In the genomic region with DNA sequence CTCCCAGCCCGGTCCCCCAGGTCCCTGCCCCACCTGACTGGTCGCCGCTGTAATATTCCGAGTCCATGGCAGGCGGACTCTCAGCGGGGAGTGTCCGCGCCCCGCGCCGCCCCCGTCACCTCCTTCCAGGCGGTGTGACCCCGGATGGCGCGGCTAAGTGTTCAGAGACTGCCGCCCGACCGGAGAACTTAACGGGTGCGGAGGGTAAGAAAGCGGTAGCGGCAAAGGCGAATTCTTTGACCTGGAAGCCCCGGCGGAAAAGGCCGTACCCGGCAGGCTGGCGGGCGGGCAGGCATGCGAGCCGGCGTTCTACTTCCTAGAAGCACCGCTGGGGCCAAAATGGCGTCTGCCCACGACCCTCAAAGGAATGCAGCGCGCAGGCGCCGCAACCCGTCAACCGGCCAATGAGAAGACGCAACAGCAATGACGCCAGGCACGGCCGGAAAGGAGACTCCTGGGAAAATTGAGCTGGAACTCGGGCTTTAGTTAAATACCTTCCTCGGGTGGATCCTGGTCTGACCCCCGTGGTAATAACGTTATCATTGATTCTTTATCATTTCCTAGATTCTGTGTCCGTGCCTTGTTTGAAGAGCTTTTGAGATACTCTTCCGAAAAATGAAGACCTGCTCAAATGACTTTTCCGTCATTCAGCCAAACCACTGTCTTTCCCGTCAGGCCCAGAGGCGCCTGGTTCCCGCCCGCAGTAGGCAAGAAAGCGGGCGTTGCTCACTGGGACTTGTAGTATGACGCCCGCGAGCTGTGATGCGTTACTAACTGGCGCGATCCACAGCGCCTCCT, we compare ENCODE assay signal across 8 cellular contexts. TPM values are rescaled to one million over a fixed set of nuclear protein-coding genes. Genes with fewer than 3 reads are reported as not detected.
A peak's percentile ranks its signal among the peaks of the same experiment; 100 is the strongest.
DNase-seq lines count a peak whose midpoint lies in the region; TF ChIP-seq lines count a peak whose summit lies in the region.

IWS1 (minus strand) TSS at position 348 of the 798 bp plus-strand sequence; CDS start at position 67, 281 bp downstream.

- peak within 1 kb of the TSS; percentile 88 to 98 (median 95) for H3K9ac ChIP-seq in subcutaneous abdominal adipose tissue (ENCODE audit: low read length in 5 of 5)

- DNase-seq in GM03348 (ENCODE audit: low spot score) (peak; percentile 96), HEK293T (ENCODE audit: extremely low spot score) (peak; percentile 94), MV-4-11 (lab: John Stamatoyannopoulos, UW) (peak; percentile 95), SK-MEL-5 (ENCODE audit: low read depth, low spot score) (peak; percentile 95), foreskin melanocyte (peak; percentile 95)
- DNase-seq in activated naive CD4-positive, alpha-beta T cell treated with Interleukin-2 at 50 U/mL for 16 hours: peak; percentile 93

- POLR2A ChIA-PET in HEK293T (lab: Yijun Ruan, JAX): interaction anchor here (0.7 to 2.0 kb wide), 25 partner anchors 8 to 309 kb away, joined by 3 to 33 read pairs (median 5); partner anchors contain the start of genes ERCC3 and MYO7B

- H3K9me3 ChIP-seq in neuron (ENCODE audit: low read length) (no peaks in the 10 kb centered on the region), subcutaneous abdominal adipose tissue (ENCODE audit: control insufficient read depth in 5 of 5, low read length in 5 of 5) (peaks cover 0 to 5% (median 3%) of the 10 kb centered on the region in 5 donors)

- in situ Hi-C loops in SK-MEL-5 (cut with HindIII; ENCODE audit: low pct_unique_long_range_greater_than_20kb, low sequenced_read_pairs): no loop called here

- CTCF ChIA-PET in HEK293T (lab: Yijun Ruan, JAX): no interaction called here

- peak within 1 kb of the TSS; percentile 73 for H3K4me3 ChIP-seq in neuron (ENCODE audit: low read length)
- H3K4me3 ChIP-seq in subcutaneous abdominal adipose tissue (ENCODE audit: low read depth in 1 of 5, low read length in 5 of 5): peak within 1 kb of the TSS; percentile 81 to 94 (median 93)

- H3K27ac ChIP-seq in subcutaneous abdominal adipose tissue (ENCODE audit: low read depth, low read length): peak within 1 kb of the TSS; percentile 98

- H3K36me3 ChIP-seq in neuron (ENCODE audit: insufficient read depth, low read length) (peaks cover 24% of the 10 kb centered on the region), subcutaneous abdominal adipose tissue (ENCODE audit: control insufficient read depth in 5 of 5, insufficient read depth in 5 of 5, low read length in 5 of 5) (peaks cover 5 to 15% (median 10%) of the 10 kb centered on the region in 5 donors)

- H3K4me1 ChIP-seq in neuron (ENCODE audit: insufficient read depth, low read length) (peaks cover 10% of the 10 kb centered on the region), subcutaneous abdominal adipose tissue (ENCODE audit: control insufficient read depth in 5 of 5, insufficient read depth in 5 of 5, low read length in 5 of 5) (peaks cover 4 to 22% (median 20%) of the 10 kb centered on the region in 5 donors)

- H3K27me3 ChIP-seq in neuron (ENCODE audit: insufficient read depth, low read length) (no peaks in the 10 kb centered on the region), subcutaneous abdominal adipose tissue (ENCODE audit: control insufficient read depth in 5 of 5, insufficient read depth in 4 of 5, low read length in 5 of 5) (no peaks in the 10 kb centered on the region)

- peak within 1 kb of the TSS; percentile 76 for H2AFZ ChIP-seq in neuron (ENCODE audit: low read depth, low read length)

TF ChIP-seq in HEK293T, 16 proteins besides CTCF, POLR2A, EP300 and RAD21:
- TF ChIP-seq ARNT (IDR thresholded peaks at IDR 0.05) (no peak), L3MBTL2 (conservative IDR thresholded peaks at IDR 0.05) (peak; percentile 88), ELF4 (IDR thresholded peaks at IDR 0.05) (peak; percentile 32; the same call in 1 of the 2 replicates), PKNOX1 (IDR thresholded peaks at IDR 0.05) (no peak), LEF1 (IDR thresholded peaks at IDR 0.05; ENCODE audit: borderline replicate concordance) (no peak), FOXA1 (IDR thresholded peaks at IDR 0.05) (no peak), SUZ12 (IDR thresholded peaks at IDR 0.05) (no peak), TARDBP (IDR thresholded peaks at IDR 0.05) (no peak), FOXM1 (IDR thresholded peaks at IDR 0.05; ENCODE audit: borderline replicate concordance) (no peak)
TF ChIP-seq in HEK293T: peak in this region for 2.

RNA-seq across cellular contexts. Expression of gene IWS1, which starts in this region (rescaled TPM):
- total RNA-seq in SK-MEL-5 (2014; rRNA removed; shearing (Covaris generic)): 35.9 and 43.1 TPM in 2 replicates
- 30.4 and 46.2 TPM in 2 replicates for polyA plus RNA-seq in SK-MEL-5 (2015; cell fraction: cytosol; rRNA removed)
- 31.5 and 47.5 TPM in 2 replicates for polyA plus RNA-seq in SK-MEL-5 (2015; cell fraction: nucleus; rRNA removed)

Comparison
In these comparisons a context has a peak if more than half of its experiments do, and no peak if none do; other contexts are left out.
1. Peak in every context shown above with its lines: DNase-seq, H3K4me3 ChIP-seq and H3K27ac ChIP-seq.